Comparison of ENCODE assay signal across 20 cellular contexts in the genomic region with DNA sequence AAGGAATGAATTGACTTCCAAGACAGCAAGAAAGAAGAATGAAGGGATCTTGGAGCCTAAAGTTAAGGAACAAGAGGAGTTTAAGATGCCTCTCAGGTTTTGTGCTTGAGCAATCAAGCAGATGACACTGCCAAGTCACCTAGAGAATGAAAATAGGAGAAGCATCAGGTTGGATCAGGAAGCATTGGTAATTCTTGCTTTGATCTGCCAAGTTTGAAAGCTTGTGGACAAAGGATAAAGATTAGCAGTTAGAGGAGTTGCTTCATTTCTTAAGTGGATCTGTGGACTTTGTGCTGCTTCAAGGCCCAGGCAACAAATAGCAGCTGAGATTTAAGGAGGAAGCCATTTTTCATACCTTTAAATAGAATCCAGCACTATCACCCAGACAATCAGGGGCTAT. TPM values are rescaled to one million over a fixed set of nuclear protein-coding genes. Genes with fewer than 3 reads are reported as not detected.
A peak's percentile ranks its signal among the peaks of the same experiment; 100 is the strongest.
DNase-seq lines count a peak whose midpoint lies in the region; ATAC-seq, FAIRE-seq and TF ChIP-seq lines count a peak whose summit lies in the region.
"Had no signal": no experiment of that assay in that cellular context is flagged by ENCODE, and none has a peak within 500 bp of the region (broad histone marks: within the 10 kb centered on the region; RNA-seq: fewer than 3 reads in every experiment).

No MANE protein-coding gene starts in this region.

- ATAC-seq in SK-N-SH treated with all-trans-retinoic acid at 6 μM for 48 hours = no peak

- H3F3A ChIP-seq in SK-N-SH (replicated peaks; ENCODE audit: insufficient read depth) = peaks cover 54% of the 10 kb centered on the region

- no peaks in the 10 kb centered on the region for H3K9me2 ChIP-seq in SK-N-SH

- H3K4me2 ChIP-seq in SK-N-SH = 0 out of 2 replicates have a peak overlapping the region, but pooled peaks have one; percentile 40

- H3K36me3 ChIP-seq in SK-N-SH (replicated peaks in 1 of 2; ENCODE audit: control insufficient read depth in 1 of 2, insufficient read depth in 2 of 2, low read length in 1 of 2) = peaks cover 0 to 4% of the 10 kb centered on the region in 2 experiments
- no peaks in the 10 kb centered on the region for H3K36me3 ChIP-seq in SJSA1
- no peaks in the 10 kb centered on the region for H3K36me3 ChIP-seq in small intestine (ENCODE audit: control insufficient read depth in 2 of 2, insufficient read depth in 2 of 2, low read length in 2 of 2)
- H3K36me3 ChIP-seq: SJCRH30 had no signal

- CTCF ChIA-PET in SK-N-SH (lab: Yijun Ruan, JAX) = no interaction called here

- no peaks in the 10 kb centered on the region for H4K20me1 ChIP-seq in SK-N-SH (ENCODE audit: insufficient read depth)

- H3K9ac ChIP-seq in SK-N-SH = no peak overlapping the region

- no peak for TF ChIP-seq CTCF in SK-N-SH (IDR thresholded peaks at IDR 0.05)

- H3K9me3 ChIP-seq in SK-N-SH (no peaks in the 10 kb centered on the region), SJSA1 (replicated peaks) (no peaks in the 10 kb centered on the region), small intestine (ENCODE audit: control insufficient read depth, low read depth) (no peaks in the 10 kb centered on the region)
- H3K9me3 ChIP-seq: SJCRH30 had no signal

- TF ChIP-seq EP300 in SK-N-SH (IDR thresholded peaks at IDR 0.05; ENCODE audit: borderline replicate concordance in 1 of 2, low read depth in 1 of 2, low read length in 1 of 2) = no peak

- POLR2A ChIA-PET in SK-N-SH (lab: Yijun Ruan, JAX) = no interaction called here

- no peak overlapping the region for H3K4me3 ChIP-seq in SK-N-SH (ENCODE audit: low read depth in 2 of 2, low read length in 1 of 2)
- no peak overlapping the region for H3K4me3 ChIP-seq in SJSA1
- H3K4me3 ChIP-seq in small intestine (ENCODE audit: low read depth in 1 of 2, low read length in 2 of 2) = no peak overlapping the region
- H3K4me3 ChIP-seq: SJCRH30 had no signal

- no peak overlapping the region for H2AFZ ChIP-seq in SK-N-SH (ENCODE audit: low read depth)

- H3K27me3 ChIP-seq in SK-N-SH (ENCODE audit: insufficient read depth) (no peaks in the 10 kb centered on the region), SJSA1 (replicated peaks) (no peaks in the 10 kb centered on the region), small intestine (ENCODE audit: control insufficient read depth in 2 of 2, insufficient read depth in 2 of 2, low read length in 2 of 2) (no peaks in the 10 kb centered on the region)
- H3K27me3 ChIP-seq: SJCRH30 had no signal

- peaks cover 0 to 21% of the 10 kb centered on the region in 2 experiments; a peak in 2 of 4 replicates for H3K4me1 ChIP-seq in SK-N-SH (ENCODE audit: control insufficient read depth in 1 of 2, insufficient read depth in 2 of 2, low read depth in 1 of 2, low read length in 1 of 2)
- H3K4me1 ChIP-seq in SJSA1 (replicated peaks) = peaks cover 48% of the 10 kb centered on the region
- H3K4me1 ChIP-seq in small intestine (ENCODE audit: control insufficient read depth in 2 of 2, insufficient read depth in 1 of 2, low read depth in 1 of 2, low read length in 1 of 2) = no peaks in the 10 kb centered on the region

- H3K27ac ChIP-seq in SK-N-SH (ENCODE audit: low read depth in 2 of 2, low read length in 1 of 2) (peak overlapping the region in 1 of 2 experiments; percentile 93; a peak in 3 of 4 replicates), SJSA1 (peak overlapping the region; percentile 91), small intestine (ENCODE audit: low read depth in 1 of 2, low read length in 1 of 2) (no peak overlapping the region)
- H3K27ac ChIP-seq: 22Rv1, C4-2B, SJCRH30 had no signal

- FAIRE-seq in small intestine (lab: Jason Lieb, UNC) = no peak
- FAIRE-seq: D721Med, G401.6 had no signal

- DNase-seq in SK-N-SH (no peak), SJSA1 (ENCODE audit: low read depth in 1 of 2, low spot score in 2 of 2) (no peak), glomerular visceral epithelial cell (ENCODE audit: extremely low spot score) (peak; percentile 77), small intestine (peak; percentile 18), MV-4-11 (lab: John Stamatoyannopoulos, UW) (no peak), CD1c-positive myeloid dendritic cell (ENCODE audit: extremely low spot score) (no peak)
- DNase-seq in stimulated activated CD4-positive, alpha-beta T cell treated with anti-CD3 and anti-CD28 coated beads, Interleukin-4, amount 100 ng/mL, for 24 hours = no peak
- DNase-seq: DMS79 treated with DMSO at 0.1 percent for 48 hours, H7, Kasumi-1, NCI-H1417, NCI-H1930, NCI-H510A, RPMI8226, SJCRH30 had no signal

- peaks cover 55% of the 10 kb centered on the region for H3K79me2 ChIP-seq in SK-N-SH (ENCODE audit: insufficient read depth)

- no peak for TF ChIP-seq RAD21 in SK-N-SH (IDR thresholded peaks at IDR 0.05; ENCODE audit: low read length)

TF ChIP-seq in SK-N-SH, 30 proteins besides CTCF, POLR2A, EP300 and RAD21:
- no peak for TF ChIP-seq SMC3 (IDR thresholded peaks at IDR 0.05; ENCODE audit: low read depth, low read length)
- TF ChIP-seq CHD2 (IDR thresholded peaks at IDR 0.05; ENCODE audit: low read length, partially characterized antibody) = no peak
- no peak for TF ChIP-seq FOSL2 (IDR thresholded peaks at IDR 0.05; ENCODE audit: borderline replicate concordance, low read depth)
- no peak for TF ChIP-seq SIN3A (IDR thresholded peaks at IDR 0.05; ENCODE audit: borderline replicate concordance, low read depth, low read length)
- TF ChIP-seq TAF1 (IDR thresholded peaks at IDR 0.05; ENCODE audit: borderline replicate concordance, low read depth, low read length) = no peak

TF ChIP-seq in SK-N-SH treated with all-trans-retinoic acid at 6 μM for 48 hours, 23 proteins besides CTCF, POLR2A, EP300 and RAD21:
- no peak for TF ChIP-seq ZFP3 (CRISPR knock-in tag; IDR thresholded peaks at IDR 0.05)
- TF ChIP-seq SNAI2 (CRISPR knock-in tag; IDR thresholded peaks at IDR 0.05) = no peak
- TF ChIP-seq ZNF565 (CRISPR knock-in tag; conservative IDR thresholded peaks at IDR 0.05; ENCODE audit: low read depth) = no peak
- no peak for TF ChIP-seq ZNF8 (CRISPR knock-in tag; IDR thresholded peaks at IDR 0.05)
- no peak for TF ChIP-seq ZFP30 (CRISPR knock-in tag; IDR thresholded peaks at IDR 0.05)
- no peak for TF ChIP-seq PPARA (CRISPR knock-in tag; IDR thresholded peaks at IDR 0.05; ENCODE audit: borderline replicate concordance)
- TF ChIP-seq BACH2 (CRISPR knock-in tag; IDR thresholded peaks at IDR 0.05; ENCODE audit: borderline replicate concordance) = no peak
- TF ChIP-seq, protein P1, sequence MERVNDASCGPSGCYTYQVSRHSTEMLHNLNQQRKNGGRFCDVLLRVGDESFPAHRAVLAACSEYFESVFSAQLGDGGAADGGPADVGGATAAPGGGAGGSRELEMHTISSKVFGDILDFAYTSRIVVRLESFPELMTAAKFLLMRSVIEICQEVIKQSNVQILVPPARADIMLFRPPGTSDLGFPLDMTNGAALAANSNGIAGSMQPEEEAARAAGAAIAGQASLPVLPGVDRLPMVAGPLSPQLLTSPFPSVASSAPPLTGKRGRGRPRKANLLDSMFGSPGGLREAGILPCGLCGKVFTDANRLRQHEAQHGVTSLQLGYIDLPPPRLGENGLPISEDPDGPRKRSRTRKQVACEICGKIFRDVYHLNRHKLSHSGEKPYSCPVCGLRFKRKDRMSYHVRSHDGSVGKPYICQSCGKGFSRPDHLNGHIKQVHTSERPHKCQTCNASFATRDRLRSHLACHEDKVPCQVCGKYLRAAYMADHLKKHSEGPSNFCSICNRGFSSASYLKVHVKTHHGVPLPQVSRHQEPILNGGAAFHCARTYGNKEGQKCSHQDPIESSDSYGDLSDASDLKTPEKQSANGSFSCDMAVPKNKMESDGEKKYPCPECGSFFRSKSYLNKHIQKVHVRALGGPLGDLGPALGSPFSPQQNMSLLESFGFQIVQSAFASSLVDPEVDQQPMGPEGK (CRISPR knock-in tag; IDR thresholded peaks at IDR 0.05; ENCODE audit: borderline replicate concordance) = no peak
- TF ChIP-seq, protein P2, sequence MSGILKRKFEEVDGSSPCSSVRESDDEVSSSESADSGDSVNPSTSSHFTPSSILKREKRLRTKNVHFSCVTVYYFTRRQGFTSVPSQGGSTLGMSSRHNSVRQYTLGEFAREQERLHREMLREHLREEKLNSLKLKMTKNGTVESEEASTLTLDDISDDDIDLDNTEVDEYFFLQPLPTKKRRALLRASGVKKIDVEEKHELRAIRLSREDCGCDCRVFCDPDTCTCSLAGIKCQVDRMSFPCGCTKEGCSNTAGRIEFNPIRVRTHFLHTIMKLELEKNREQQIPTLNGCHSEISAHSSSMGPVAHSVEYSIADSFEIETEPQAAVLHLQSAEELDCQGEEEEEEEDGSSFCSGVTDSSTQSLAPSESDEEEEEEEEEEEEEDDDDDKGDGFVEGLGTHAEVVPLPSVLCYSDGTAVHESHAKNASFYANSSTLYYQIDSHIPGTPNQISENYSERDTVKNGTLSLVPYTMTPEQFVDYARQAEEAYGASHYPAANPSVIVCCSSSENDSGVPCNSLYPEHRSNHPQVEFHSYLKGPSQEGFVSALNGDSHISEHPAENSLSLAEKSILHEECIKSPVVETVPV (CRISPR knock-in tag; IDR thresholded peaks at IDR 0.05) = no peak
- TF ChIP-seq RARB (CRISPR knock-in tag; IDR thresholded peaks at IDR 0.05) = no peak
TF ChIP-seq in SK-N-SH treated with all-trans-retinoic acid at 6 μM for 48 hours: peak in this region for 0.

RNA-seq across cellular contexts. Expression of a gene that starts 35.6 kb away (rescaled TPM):
- polyA plus RNA-seq in SK-N-SH (2012; rRNA removed) (24.8 and 26.7 TPM in 2 replicates), small intestine (1 to 10 TPM in 1 of 3 donors, under 1 TPM in 1, not detected in 1; 0.81 to 1.1 TPM)
- polyA plus RNA-seq in SK-N-SH (2012; cell fraction: cytosol; rRNA removed) = 19.0 and 20.1 TPM in 2 replicates
- polyA plus RNA-seq in SK-N-SH (2012; cell fraction: nucleus; rRNA removed) = 67.5 and 78.1 TPM in 2 replicates
- 3.8 and 10.5 TPM in 2 replicates for total RNA-seq in SJSA1 (2014; rRNA removed; shearing (Covaris generic))

Comparison
In these comparisons a context has a peak if more than half of its experiments do, and no peak if none do; other contexts are left out.
1. DNase-seq: peak in glomerular visceral epithelial cell (single experiment) and small intestine (single experiment); none in SK-N-SH (single experiment), SJSA1 (0 of 2), stimulated activated CD4-positive, alpha-beta T cell treated with anti-CD3 and anti-CD28 coated beads, Interleukin-4, amount 100 ng/mL, for 24 hours (single experiment), MV-4-11 (single experiment) and CD1c-positive myeloid dendritic cell (single experiment).
2. RNA of a gene that starts 35.6 kb away (polyA plus RNA-seq): 19.0 to 78.1 TPM in SK-N-SH; 0.81 to 1.1 TPM in small intestine; every median in the first group is over 4 times any median in the second.